ENCODE assay signal across 17 cellular contexts in genomic region chr2:241615041-241615440, GRCh38.
A peak's percentile ranks its signal among the peaks of the same experiment; 100 is the strongest.
DNase-seq lines count a peak whose midpoint lies in the region; ATAC-seq lines count a peak whose summit lies in the region.
"Had no signal": no experiment of that assay in that cellular context is flagged by ENCODE, and none has a peak within 500 bp of the region (broad histone marks: within the 10 kb centered on the region; RNA-seq: fewer than 3 reads in every experiment).

No MANE protein-coding gene starts in this region.

- no peak overlapping the region for H3K4me3 ChIP-seq in BLaER1
- H3K4me3 ChIP-seq: K562, Peyer's patch had no signal

- H3K4me1 ChIP-seq in BLaER1: peaks cover 82% of the 10 kb centered on the region

- H3K36me3 ChIP-seq in BLaER1: 0 out of 2 replicates have a peak, but pooled peaks cover 20% of the 10 kb centered on the region

- peak; percentile 19 for DNase-seq in NCI-H2196 (lab: John Stamatoyannopoulos, UW; ENCODE audit: unreplicated experiment)
- DNase-seq in NCI-H2196 treated with DMSO at 0.1 percent for 48 hours (lab: John Stamatoyannopoulos, UW; ENCODE audit: unreplicated experiment): no peak
- DNase-seq in NCI-H146 treated with DMSO at 0.1 percent for 48 hours (lab: John Stamatoyannopoulos, UW; ENCODE audit: unreplicated experiment): peak; percentile 39
- DNase-seq in SW480 (ENCODE audit: low spot score): peak; percentile 12
- DNase-seq in stimulated activated CD4-positive, alpha-beta T cell treated with anti-CD3 and anti-CD28 coated beads, Interleukin-1b, Interleukin-23, amount 100 ng/mL, for 48 hours: no peak
- DNase-seq: CD4-positive, CD25-positive, alpha-beta regulatory T cell; DMS153; GDM1; GOT3; NCI-H1105; NCI-H1694 treated with DMSO at 0.1 percent for 48 hours; NCI-H524; Peyer's patch had no signal

- no peak overlapping the region for H3K9ac ChIP-seq in BLaER1

- ATAC-seq in GM18498 (IDR thresholded peaks at IDR 0.05; ENCODE audit: unreplicated experiment) (no peak), GM18502 (IDR thresholded peaks at IDR 0.05; ENCODE audit: poor library complexity, unreplicated experiment) (no peak)
- ATAC-seq: K562 had no signal

- H3K9me3 ChIP-seq in BLaER1: no peaks in the 10 kb centered on the region
- H3K9me3 ChIP-seq: Peyer's patch had no signal

- H3K27me3 ChIP-seq in BLaER1: no peaks in the 10 kb centered on the region
- H3K27me3 ChIP-seq: Peyer's patch had no signal

- no peak overlapping the region for H3K4me2 ChIP-seq in BLaER1

- 0 out of 2 replicates have a peak overlapping the region, but pooled peaks have one; percentile 91 for H3K27ac ChIP-seq in BLaER1
- H3K27ac ChIP-seq: Peyer's patch had no signal

- H4K20me1 ChIP-seq in BLaER1: peaks cover 24% of the 10 kb centered on the region; the same call in 1 of the 2 replicates

Comparison
In these comparisons a context has a peak if more than half of its experiments do, and no peak if none do; other contexts are left out.
1. DNase-seq: peak in NCI-H2196 (single experiment), NCI-H146 treated with DMSO at 0.1 percent for 48 hours (single experiment) and SW480 (single experiment); none in NCI-H2196 treated with DMSO at 0.1 percent for 48 hours (single experiment) and stimulated activated CD4-positive, alpha-beta T cell treated with anti-CD3 and anti-CD28 coated beads, Interleukin-1b, Interleukin-23, amount 100 ng/mL, for 48 hours (single experiment).